ENCODE assay signal across 17 cellular contexts in genomic region chr5:172144931-172145869, GRCh38. TPM values are rescaled to one million over a fixed set of nuclear protein-coding genes. Genes with fewer than 3 reads are reported as not detected.
A peak's percentile ranks its signal among the peaks of the same experiment; 100 is the strongest.
DNase-seq lines count a peak whose midpoint lies in the region; ATAC-seq lines count a peak whose summit lies in the region.
"Had no signal": no experiment of that assay in that cellular context is flagged by ENCODE, and none has a peak within 500 bp of the region (broad histone marks: within the 10 kb centered on the region; RNA-seq: fewer than 3 reads in every experiment).

No MANE protein-coding gene starts in this region.

- no peaks in the 10 kb centered on the region for H3K27me3 Mint-ChIP-seq in activated T-cell treated with anti-CD3 and anti-CD28 coated beads, Interleukin-2, amount 50 U/mL, for 72 hours (ENCODE audit: low read depth)

- no peak for ATAC-seq in activated T-cell treated with anti-CD3 and anti-CD28 coated beads, Interleukin-2, amount 50 U/mL, for 72 hours (replicated peaks in 1 of 2)
- ATAC-seq in HG02981 (IDR thresholded peaks at IDR 0.05; ENCODE audit: unreplicated experiment), result no peak
- ATAC-seq in GM18861 (IDR thresholded peaks at IDR 0.05; ENCODE audit: unreplicated experiment), result no peak

- H2BK15ac ChIP-seq in mesendoderm (replicated peaks; ENCODE audit: low read depth), result no peak overlapping the region

- peaks cover 60% of the 10 kb centered on the region for H3K4me1 Mint-ChIP-seq in activated T-cell treated with anti-CD3 and anti-CD28 coated beads, Interleukin-2, amount 50 U/mL, for 72 hours (ENCODE audit: low read depth)

- H3K4me1 ChIP-seq in mesendoderm (ENCODE audit: control insufficient read depth, low read depth, low read length), result peaks cover 2% of the 10 kb centered on the region
- H3K4me1 ChIP-seq: ascending aorta had no signal

- no peak overlapping the region for H3K4ac ChIP-seq in mesendoderm (ENCODE audit: low read depth, low read length)

- H3K9me3 Mint-ChIP-seq in activated T-cell treated with anti-CD3 and anti-CD28 coated beads, Interleukin-2, amount 50 U/mL, for 72 hours, result no peaks in the 10 kb centered on the region

- no CpG with 5 or more reads among the region's 15 CpGs for WGBS in mesendoderm (ENCODE audit: extremely low coverage, insufficient coverage, low lambda C conversion rate)

- DNase-seq in activated T-cell treated with anti-CD3 and anti-CD28 coated beads, Interleukin-2, amount 50 U/mL, for 72 hours, result no peak
- no peak for DNase-seq in activated T-cell treated with anti-CD3 and anti-CD28 coated beads, Interleukin-2, amount 50 U/mL, for 1 hour
- DNase-seq in mesendoderm (no peak), superior temporal gyrus (ENCODE audit: extremely low spot score) (peak; percentile 63), mesenteric fat pad (ENCODE audit: low spot score) (no peak)
- DNase-seq: DMS53, NCI-H1694, NCI-H748 treated with DMSO at 0.1 percent for 48 hours had no signal

- H2BK120ac ChIP-seq in mesendoderm (ENCODE audit: low read depth, low read length), result no peak overlapping the region

- H3K4me3 Mint-ChIP-seq in activated T-cell treated with anti-CD3 and anti-CD28 coated beads, Interleukin-2, amount 50 U/mL, for 72 hours, result no peak overlapping the region

- no peaks in the 10 kb centered on the region for H3K27me3 ChIP-seq in mesendoderm (ENCODE audit: insufficient read depth, low read length, poor library complexity)
- H3K27me3 ChIP-seq: ascending aorta, upper lobe of left lung had no signal

- H3K27ac Mint-ChIP-seq in activated T-cell treated with anti-CD3 and anti-CD28 coated beads, Interleukin-2, amount 50 U/mL, for 72 hours, result peak overlapping the region; percentile 6

- H3K4me2 ChIP-seq in mesendoderm (ENCODE audit: low read length), result no peak overlapping the region

- no peaks in the 10 kb centered on the region for H3K79me1 ChIP-seq in mesendoderm (ENCODE audit: low read length)

- H3K23ac ChIP-seq in mesendoderm (ENCODE audit: low read length), result peak overlapping the region; percentile 52

- no peak overlapping the region for H3K18ac ChIP-seq in mesendoderm (ENCODE audit: low read length)

- no peak overlapping the region for H4K8ac ChIP-seq in mesendoderm (ENCODE audit: low read depth, low read length)

- no peaks in the 10 kb centered on the region for H3K79me2 ChIP-seq in mesendoderm (ENCODE audit: control insufficient read depth, insufficient read depth, low read length)

- H4K5ac ChIP-seq in mesendoderm (ENCODE audit: low read length), result no peak overlapping the region

- H3K36me3 ChIP-seq in mesendoderm (ENCODE audit: control insufficient read depth, insufficient read depth, low read length), result no peaks in the 10 kb centered on the region
- H3K36me3 ChIP-seq: ascending aorta had no signal

- no peak overlapping the region for H3K4me3 ChIP-seq in mesendoderm (ENCODE audit: low read length)
- H3K4me3 ChIP-seq: ascending aorta, upper lobe of left lung had no signal

- peak overlapping the region; percentile 38 for H3K27ac ChIP-seq in angular gyrus (ENCODE audit: low read depth, low read length)
- H3K27ac ChIP-seq in mesendoderm (ENCODE audit: low read depth, low read length), result no peak overlapping the region
- H3K27ac ChIP-seq: ascending aorta had no signal

- H2AK5ac ChIP-seq in mesendoderm (ENCODE audit: low read length), result no peak overlapping the region

- no peak overlapping the region for H3K9ac ChIP-seq in mesendoderm (ENCODE audit: low read length)

- peaks cover 2 to 5% of the 10 kb centered on the region in 2 donors for H3K36me3 Mint-ChIP-seq in activated T-cell treated with anti-CD3 and anti-CD28 coated beads, Interleukin-2, amount 50 U/mL, for 72 hours (ENCODE audit: insufficient read depth in 2 of 2)

- H2BK5ac ChIP-seq in mesendoderm (ENCODE audit: low read length), result no peak overlapping the region

- H3K56ac ChIP-seq in mesendoderm (ENCODE audit: low read length), result no peak overlapping the region

RNA-seq across cellular contexts. Expression of gene STK10, which starts 42.8 kb away (rescaled TPM):
- total RNA-seq in activated T-cell treated with anti-CD3 and anti-CD28 coated beads, Interleukin-2, amount 50 U/mL, for 72 hours, result 100 to 1,000 TPM; 126 to 134 TPM
- polyA plus RNA-seq in mesendoderm (2013, experiment 1 of 2), result 6.8 TPM
- 7.2 TPM for polyA plus RNA-seq in mesendoderm (2013, experiment 2 of 2)
- 82.2 TPM for total RNA-seq in mesenteric fat pad

RNA-seq across cellular contexts. Expression of gene EFCAB9, which starts 48.8 kb away (rescaled TPM):
- not detected for total RNA-seq in activated T-cell treated with anti-CD3 and anti-CD28 coated beads, Interleukin-2, amount 50 U/mL, for 72 hours
- not detected for polyA plus RNA-seq in mesendoderm (2013, experiment 1 of 2)
- not detected for polyA plus RNA-seq in mesendoderm (2013, experiment 2 of 2)
- total RNA-seq in mesenteric fat pad, result not detected
- total RNA-seq: A673, ascending aorta, frontal cortex, upper lobe of left lung had no signal
- polyA plus RNA-seq: keratinocyte, small intestine had no signal
